In genomic region chr3:48851407-48851806, GRCh38 we compare ENCODE assay signal across 13 cellular contexts.
DNase-seq lines count a peak whose midpoint lies in the region; ATAC-seq and TF ChIP-seq lines count a peak whose summit lies in the region.
"Had no signal": no experiment of that assay in that cellular context is flagged by ENCODE, and none has a peak within 500 bp of the region (broad histone marks: within the 10 kb centered on the region; RNA-seq: fewer than 3 reads in every experiment).

No MANE protein-coding gene starts in this region.

- ATAC-seq in HG03342 (IDR thresholded peaks at IDR 0.05; ENCODE audit: unreplicated experiment) (no peak), HG02588 (IDR thresholded peaks at IDR 0.05; ENCODE audit: unreplicated experiment) (no peak)
- ATAC-seq: mucosa of descending colon had no signal

- DNase-seq in NCI-H748 (lab: John Stamatoyannopoulos, UW; ENCODE audit: unreplicated experiment) (peak; percentile 70), NCI-H748 treated with DMSO at 0.1 percent for 48 hours (lab: John Stamatoyannopoulos, UW) (no peak), SHP77 treated with DMSO at 0.1 percent for 48 hours (lab: John Stamatoyannopoulos, UW) (peak; percentile 28), foreskin fibroblast (peak; percentile 19 to 62), superior temporal gyrus (ENCODE audit: extremely low spot score) (peak; percentile 70), SIG-M5 (lab: John Stamatoyannopoulos, UW) (no peak)
- DNase-seq: cortex of kidney; mucosa of descending colon; stimulated activated CD8-positive, alpha-beta memory T cell treated with anti-CD3 and anti-CD28 coated beads, Interleukin-4, amount 100 ng/mL, for 48 hours; T-helper 9 cell had no signal

- no peak overlapping the region for H3K4me3 ChIP-seq in foreskin fibroblast (ENCODE audit: low read depth in 1 of 2, low read length in 2 of 2)
- H3K4me3 ChIP-seq: mucosa of descending colon, skin epidermis had no signal

- no peak for TF ChIP-seq CTCF in foreskin fibroblast (IDR thresholded peaks at IDR 0.05; ENCODE audit: low read depth, low read length)

Comparison
In these comparisons a context has a peak if more than half of its experiments do, and no peak if none do; other contexts are left out.
1. DNase-seq: peak in NCI-H748 (single experiment), SHP77 treated with DMSO at 0.1 percent for 48 hours (single experiment), foreskin fibroblast (2 of 2) and superior temporal gyrus (single experiment); none in NCI-H748 treated with DMSO at 0.1 percent for 48 hours (single experiment) and SIG-M5 (single experiment).